ENCODE assay signal across 1 cellular context in the genomic region with DNA sequence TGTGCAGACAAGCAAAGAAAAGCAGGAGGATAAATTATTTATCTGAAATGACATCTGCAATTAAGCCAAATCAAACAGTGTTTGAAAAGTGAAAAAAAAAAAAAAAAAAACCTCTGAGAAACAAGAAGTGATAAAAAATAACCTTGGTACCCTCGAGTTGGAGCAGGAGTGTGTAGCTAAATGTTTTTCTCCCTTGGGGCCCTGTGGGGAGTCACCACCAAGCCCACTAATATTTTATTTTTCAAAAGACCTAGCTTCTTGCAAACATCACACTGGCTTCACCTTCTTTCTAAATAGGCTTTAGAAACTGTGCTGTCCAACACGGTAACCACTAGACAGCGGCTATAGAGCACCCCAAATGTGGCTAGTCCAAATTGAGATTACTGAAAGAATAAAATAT.
TF ChIP-seq lines count a peak whose summit lies in the region.

No MANE protein-coding gene starts in this region.

TF ChIP-seq in GM12878, 131 proteins besides CTCF, POLR2A, EP300 and RAD21:
- TF ChIP-seq RUNX3 (IDR thresholded peaks at IDR 0.05; ENCODE audit: low read length) (peak; percentile 12; the same call in 1 of the 2 replicates), MEF2B (IDR thresholded peaks at IDR 0.05; ENCODE audit: partially characterized antibody, poor library complexity, severe bottlenecking) (peak; percentile 77), ZNF384 (IDR thresholded peaks at IDR 0.05; ENCODE audit: borderline replicate concordance, low read depth, low read length) (peak; percentile 70), ZZZ3 (IDR thresholded peaks at IDR 0.05; ENCODE audit: control insufficient read depth, insufficient read length, low read depth) (no peak), MYB (IDR thresholded peaks at IDR 0.05; ENCODE audit: borderline replicate concordance, low read depth, low read length) (no peak)
